ENCODE assay signal across 8 cellular contexts in the genomic region with DNA sequence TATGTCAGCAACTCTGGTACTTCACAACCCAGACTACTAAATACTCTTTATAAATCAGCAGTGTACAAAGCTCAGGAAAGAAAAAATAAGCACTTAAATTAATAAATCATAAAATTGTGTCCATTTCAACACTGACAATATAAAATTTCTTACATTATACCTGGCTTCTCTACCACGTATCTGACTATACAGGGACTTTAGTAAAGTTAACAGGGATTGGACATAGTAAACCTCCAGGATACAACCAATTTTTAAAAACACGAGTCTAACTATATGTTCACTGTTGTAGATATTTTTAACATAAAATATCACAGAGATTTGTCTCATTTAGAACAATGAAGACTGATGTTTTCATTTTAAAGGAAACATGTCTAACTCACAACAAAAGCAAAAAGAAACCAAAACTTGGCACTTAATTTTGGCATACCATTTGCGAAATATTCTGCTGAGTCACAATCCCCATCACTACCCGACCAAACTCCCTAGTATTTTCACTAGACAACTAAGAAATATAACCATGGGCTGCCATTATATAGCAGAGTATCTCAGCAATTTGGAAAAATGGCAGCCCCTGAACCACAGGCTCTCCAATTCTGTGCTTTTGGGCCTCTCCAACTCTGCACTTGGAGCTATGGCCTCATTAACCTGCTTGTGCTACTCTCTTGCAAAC. TPM values are rescaled to one million over a fixed set of nuclear protein-coding genes. Genes with fewer than 3 reads are reported as not detected.
DNase-seq lines count a peak whose midpoint lies in the region; ATAC-seq, FAIRE-seq and TF ChIP-seq lines count a peak whose summit lies in the region.

No MANE protein-coding gene starts in this region.

- H3K9me3 ChIP-seq in HUES48 (ENCODE audit: control insufficient read depth, insufficient read depth, low read length), result no peaks in the 10 kb centered on the region
- no peaks in the 10 kb centered on the region for H3K9me3 ChIP-seq in right lobe of liver

- no peak for FAIRE-seq in RCC 7860 (lab: Jason Lieb, UNC)

- 13% methylated on average over 4 of the region's 4 CpGs for WGBS in right lobe of liver (ENCODE audit: insufficient coverage, low coverage, low lambda C conversion rate, missing lambda C conversion rate)

- intact Hi-C loops in right lobe of liver (cut with DNase I) (no loop called here), Right ventricle myocardium superior (cut with DNase I) (no loop called here)

- H3K9me3 Mint-ChIP-seq in activated naive CD8-positive, alpha-beta T cell treated with anti-CD3 and anti-CD28 coated beads, Interleukin-2, amount 50 U/mL, for 24 hours, result peaks cover 10% of the 10 kb centered on the region

- no peak overlapping the region for H3K9ac ChIP-seq in HUES48 (ENCODE audit: low read depth, low read length)

- peak overlapping the region; percentile 5 for H3K27ac ChIP-seq in HUES48 (ENCODE audit: low read depth, low read length)
- peak overlapping the region; percentile 63 to 81 (median 72) for H3K27ac ChIP-seq in right lobe of liver

- no peak for TF ChIP-seq POLR2A in right lobe of liver (IDR thresholded peaks at IDR 0.05)

- H3K27ac Mint-ChIP-seq in activated naive CD8-positive, alpha-beta T cell treated with anti-CD3 and anti-CD28 coated beads, Interleukin-2, amount 50 U/mL, for 24 hours, result peak overlapping the region; percentile 75

- no peaks in the 10 kb centered on the region for H3K27me3 ChIP-seq in HUES48 (ENCODE audit: control insufficient read depth, insufficient read depth, low read length)
- no peaks in the 10 kb centered on the region for H3K27me3 ChIP-seq in right lobe of liver

- H3K4me1 Mint-ChIP-seq in activated naive CD8-positive, alpha-beta T cell treated with anti-CD3 and anti-CD28 coated beads, Interleukin-2, amount 50 U/mL, for 24 hours, result peaks cover 44% of the 10 kb centered on the region

- DNase-seq in AG20443 (ENCODE audit: low spot score) (peak; percentile 79), right lobe of liver (no peak), SW 1271 (lab: John Stamatoyannopoulos, UW) (no peak), Right ventricle myocardium superior (no peak), RCC 7860 (ENCODE audit: low spot score) (no peak)
- DNase-seq in activated naive CD8-positive, alpha-beta T cell treated with anti-CD3 and anti-CD28 coated beads, Interleukin-2, amount 50 U/mL, for 24 hours, result no peak

- H3K36me3 ChIP-seq in HUES48 (ENCODE audit: control insufficient read depth, insufficient read depth, low read length) (no peaks in the 10 kb centered on the region), right lobe of liver (no peaks in the 10 kb centered on the region)

- H3K36me3 Mint-ChIP-seq in activated naive CD8-positive, alpha-beta T cell treated with anti-CD3 and anti-CD28 coated beads, Interleukin-2, amount 50 U/mL, for 24 hours (ENCODE audit: low read depth), result peaks cover 12% of the 10 kb centered on the region

- peaks cover 42% of the 10 kb centered on the region for H3K4me1 ChIP-seq in HUES48 (ENCODE audit: control insufficient read depth, insufficient read depth, low read length)
- H3K4me1 ChIP-seq in right lobe of liver, result peaks cover 0 to 23% (median 0%) of the 10 kb centered on the region in 4 donors

- H3K4me3 Mint-ChIP-seq in activated naive CD8-positive, alpha-beta T cell treated with anti-CD3 and anti-CD28 coated beads, Interleukin-2, amount 50 U/mL, for 24 hours, result peak overlapping the region; percentile 62

- H3K27me3 Mint-ChIP-seq in activated naive CD8-positive, alpha-beta T cell treated with anti-CD3 and anti-CD28 coated beads, Interleukin-2, amount 50 U/mL, for 24 hours, result no peaks in the 10 kb centered on the region

- TF ChIP-seq CTCF in right lobe of liver (IDR thresholded peaks at IDR 0.05), result no peak

- no peak for ATAC-seq in activated naive CD8-positive, alpha-beta T cell treated with anti-CD3 and anti-CD28 coated beads, Interleukin-2, amount 50 U/mL, for 24 hours
- peak; percentile 75 to 89 (median 78) for ATAC-seq in right lobe of liver
- ATAC-seq in HG03439 (IDR thresholded peaks at IDR 0.05; ENCODE audit: unreplicated experiment), result no peak
- no peak for ATAC-seq in Right ventricle myocardium superior (ENCODE audit: poor library complexity)

- H3K4me3 ChIP-seq in HUES48 (ENCODE audit: low read depth, low read length) (no peak overlapping the region), right lobe of liver (peak overlapping the region; percentile 15 to 40 (median 15))

RNA-seq across cellular contexts. Expression of a gene that starts 14.4 kb away (rescaled TPM):
- 1 to 10 TPM; 1.2 to 7.5 (median 4.1) TPM for total RNA-seq in right lobe of liver
- 3.0 TPM for total RNA-seq in Right ventricle myocardium superior

Comparison
In these comparisons a context has a peak if more than half of its experiments do, and no peak if none do; other contexts are left out.
1. ATAC-seq: peak in right lobe of liver (4 of 4); none in activated naive CD8-positive, alpha-beta T cell treated with anti-CD3 and anti-CD28 coated beads, Interleukin-2, amount 50 U/mL, for 24 hours (single experiment), HG03439 (single experiment) and Right ventricle myocardium superior (single experiment).